8 cellular contexts compared by ENCODE assay signal in the genomic region with DNA sequence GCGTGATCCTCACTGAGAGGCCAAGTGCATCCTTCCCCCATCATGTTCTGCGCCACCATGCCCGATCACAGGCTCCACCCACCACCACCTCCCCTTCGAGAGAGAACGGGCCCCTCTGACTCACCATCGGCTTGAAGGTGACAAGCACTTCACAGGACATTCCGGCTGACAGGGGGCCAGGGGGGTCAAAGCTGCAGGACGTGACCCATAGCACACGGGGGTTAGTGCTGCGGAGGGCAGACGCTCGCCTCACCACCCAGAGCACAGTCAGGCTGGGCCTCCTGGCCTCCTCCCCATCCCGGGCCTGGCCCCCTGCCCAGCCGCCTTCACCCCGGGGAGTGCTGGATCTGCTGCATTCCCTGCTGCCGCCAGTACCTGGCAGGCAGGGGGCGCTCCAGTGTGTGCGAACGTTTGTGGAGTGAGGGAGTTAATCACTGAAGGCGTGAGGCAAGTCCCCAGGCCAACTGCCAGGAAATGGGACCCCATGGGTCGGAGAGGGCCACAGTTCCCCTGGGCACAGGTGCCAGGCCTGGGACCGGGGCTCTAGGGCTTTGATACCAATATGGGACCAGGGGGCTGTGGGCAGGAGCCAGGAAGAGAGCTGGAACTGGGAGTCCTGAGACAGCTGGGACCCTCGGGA. TPM values are rescaled to one million over a fixed set of nuclear protein-coding genes. Genes with fewer than 3 reads are reported as not detected.
DNase-seq lines count a peak whose midpoint lies in the region; ATAC-seq, FAIRE-seq and TF ChIP-seq lines count a peak whose summit lies in the region.

No MANE protein-coding gene starts in this region.

- no peak overlapping the region for H4K8ac ChIP-seq in H1 (ENCODE audit: extremely low read depth, insufficient read depth, low read length)

- H2BK5ac ChIP-seq in H1 (ENCODE audit: low read depth, low read length) = no peak overlapping the region

- H3K79me1 ChIP-seq in H1 (ENCODE audit: low read depth, low read length) = no peaks in the 10 kb centered on the region

- no peak overlapping the region for H3K4me3 ChIP-seq in AG10803 (ENCODE audit: low read length)
- H3K4me3 ChIP-seq in GM23338 = peak overlapping the region; percentile 44; the same call in 1 of the 2 replicates
- peak overlapping the region in 2 of 4 experiments; percentile 13 to 52; a peak in 3 of 8 replicates for H3K4me3 ChIP-seq in H1 (ENCODE audit: extremely low read depth in 1 of 4, insufficient read depth in 2 of 4, low read depth in 3 of 4, low read length in 4 of 4)

- no peak overlapping the region for H3K4ac ChIP-seq in H1 (replicated peaks; ENCODE audit: insufficient read length, low read depth, low read length)

- CTCF ChIA-PET in activated CD8-positive, alpha-beta T cell treated with anti-CD3 and anti-CD28 coated beads, Interleukin-2, amount 10 ng/mL, durations not matched to agents 7 days and 5 days (lab: Charles Lee) = interaction anchor here (0.7 to 6.1 kb wide), 8 partner anchors 29 to 214 kb away, joined by 3 to 100 read pairs (median 3); no protein-coding TSS in a partner anchor
- CTCF ChIA-PET in H1 (lab: Charles Lee; ENCODE audit: partially characterized antibody) = interaction anchor here (0.6 to 15.6 kb wide), 47 partner anchors 8 to 275 kb away, joined by 3 to 249 read pairs (median 4); a partner anchor contains a TSS

- no peaks in the 10 kb centered on the region for H3K9me2 ChIP-seq in GM23338 (ENCODE audit: insufficient read depth)

- H3K27ac Mint-ChIP-seq in GM23338 (no peak overlapping the region; the same call in none of the 2 replicates), memory B cell (no peak overlapping the region)
- no peak overlapping the region for H3K27ac Mint-ChIP-seq in activated CD8-positive, alpha-beta T cell treated with anti-CD3 and anti-CD28 coated beads, Interleukin-2, amount 10 ng/mL, durations not matched to agents 7 days and 5 days

- DNase-seq in AG10803 (ENCODE audit: low read depth) (peak; percentile 43), GM23338 (ENCODE audit: low spot score) (peak; percentile 96), NCI-H748 treated with DMSO at 0.1 percent for 48 hours (lab: John Stamatoyannopoulos, UW) (peak; percentile 28), H1 (ENCODE audit: low read depth in 1 of 2, low spot score in 2 of 2) (peak; percentile 80 to 97), memory B cell (ENCODE audit: low spot score in 2 of 2) (peak in 1 of 2 donors; percentile 27)
- DNase-seq in activated CD8-positive, alpha-beta T cell treated with anti-CD3 and anti-CD28 coated beads, Interleukin-2, amount 10 ng/mL, durations not matched to agents 7 days and 5 days = peak; percentile 82
- peak; percentile 65 to 75 for DNase-seq in stimulated activated CD8-positive, alpha-beta memory T cell treated with anti-CD3 and anti-CD28 coated beads, Interleukin-15, amount 100 ng/mL, for 48 hours (ENCODE audit: low read depth in 2 of 2)

- no peak overlapping the region for H4K5ac ChIP-seq in H1 (ENCODE audit: insufficient read length, low read depth, low read length)

- H3K9ac ChIP-seq in H1 (replicated peaks in 1 of 4; ENCODE audit: extremely low read depth in 1 of 4, low read depth in 3 of 4, low read length in 3 of 4) = no peak overlapping the region

- no peak overlapping the region for H2BK20ac ChIP-seq in H1 (ENCODE audit: low read length)

- WGBS in H1 (ENCODE audit: extremely low coverage in 1 of 2, insufficient coverage in 1 of 2, insufficient read length in 1 of 2, insufficient replicate concordance in 2 of 2, low coverage in 1 of 2, low lambda C conversion rate in 2 of 2, missing lambda C conversion rate in 1 of 2), 2 experiments = 21% methylated on average over 22 of the region's 23 CpGs; no CpG with 5 or more reads in 1 of the 2 experiments

- H2AK5ac ChIP-seq in H1 (ENCODE audit: low read depth, low read length) = no peak overlapping the region

- H2AFZ ChIP-seq in GM23338 (peak overlapping the region; percentile 96), H1 (ENCODE audit: low read length) (peak overlapping the region; percentile 87; the same call in 1 of the 2 replicates)

- POLR2A ChIA-PET in activated CD8-positive, alpha-beta T cell treated with anti-CD3 and anti-CD28 coated beads, Interleukin-2, amount 10 ng/mL, durations not matched to agents 7 days and 5 days (lab: Charles Lee) = no interaction called here
- POLR2A ChIA-PET in H1 (lab: Charles Lee; ENCODE audit: partially characterized antibody) = interaction anchor here (1.0 to 1.6 kb wide), 3 partner anchors 59 to 85 kb away, joined by 3 to 4 read pairs (median 4); a partner anchor contains a TSS

- TF ChIP-seq CTCF in AG10803 (conservative IDR thresholded peaks at IDR 0.05; ENCODE audit: low read length) = peak; percentile 63
- peak; percentile 92 to 96 for TF ChIP-seq CTCF in GM23338 (conservative IDR thresholded peaks at IDR 0.05; ENCODE audit: low read depth in 2 of 2)
- TF ChIP-seq CTCF in H1 (IDR thresholded peaks at IDR 0.05; ENCODE audit: control extremely low read depth in 1 of 3, insufficient read depth in 1 of 3, low read depth in 1 of 3, low read length in 3 of 3) = peak; percentile 89 to 98 (median 96)

- H2BK12ac ChIP-seq in H1 (ENCODE audit: low read depth, low read length) = peak overlapping the region; percentile 31; the same call in 1 of the 2 replicates

- no peaks in the 10 kb centered on the region for H3K27me3 ChIP-seq in GM23338 (ENCODE audit: insufficient read depth)
- H3K27me3 ChIP-seq in H1 (replicated peaks in 1 of 4; ENCODE audit: control insufficient read depth in 3 of 4, extremely low read depth in 1 of 4, insufficient read depth in 3 of 4, low read length in 3 of 4) = no peaks in the 10 kb centered on the region; a peak in 1 of 7 replicates

- peak; percentile 78 to 86 for TF ChIP-seq RAD21 in H1 (IDR thresholded peaks at IDR 0.05 in 1 of 2, conservative IDR thresholded peaks at IDR 0.05 in 1 of 2; ENCODE audit: low read depth in 2 of 2, low read length in 2 of 2)

- no peaks in the 10 kb centered on the region for H3K79me2 ChIP-seq in GM23338 (replicated peaks; ENCODE audit: insufficient read depth)
- H3K79me2 ChIP-seq in H1 (ENCODE audit: control insufficient read depth in 1 of 2, insufficient read depth in 2 of 2, low read length in 2 of 2) = no peaks in the 10 kb centered on the region

- H3K27ac ChIP-seq in GM23338 (ENCODE audit: low read depth) = no peak overlapping the region
- H3K27ac ChIP-seq in H1 (ENCODE audit: low read depth, low read length) = no peak overlapping the region

- no peak; a peak in 1 of 3 replicates for TF ChIP-seq EP300 in H1 (IDR thresholded peaks at IDR 0.05; ENCODE audit: borderline replicate concordance in 1 of 2, low read depth in 2 of 2, low read length in 2 of 2)

- H3K18ac ChIP-seq in H1 (ENCODE audit: extremely low read depth, low read length) = peak overlapping the region; percentile 81; the same call in 1 of the 2 replicates

- H3K9me3 ChIP-seq in H1 (ENCODE audit: insufficient read depth in 2 of 2, low read depth in 1 of 2, low read length in 1 of 2) = peaks cover 0 to 3% of the 10 kb centered on the region in 2 experiments; a peak in 1 of 4 replicates

- no peak overlapping the region for H2BK120ac ChIP-seq in H1 (replicated peaks; ENCODE audit: low read depth, low read length)

- H3K4me1 ChIP-seq in GM23338 (ENCODE audit: insufficient read depth) = peaks cover 5% of the 10 kb centered on the region; the same call in 1 of the 2 replicates
- H3K4me1 ChIP-seq in H1 (replicated peaks in 1 of 4; ENCODE audit: control insufficient read depth in 3 of 4, insufficient read depth in 4 of 4, low read length in 3 of 4) = peaks cover 0 to 12% (median 10%) of the 10 kb centered on the region in 4 experiments; a peak in 6 of 7 replicates

- H3K14ac ChIP-seq in H1 (ENCODE audit: insufficient read length) = no peak overlapping the region

- no peak for TF ChIP-seq POLR2A in H1 (IDR thresholded peaks at IDR 0.05; ENCODE audit: control extremely low read depth in 1 of 2, low read depth in 2 of 2, low read length in 2 of 2)

- H3K9me3 Mint-ChIP-seq in GM23338 = peaks cover 2% of the 10 kb centered on the region; the same call in 2 of the 3 replicates
- peaks cover under 1% of the 10 kb centered on the region for H3K9me3 Mint-ChIP-seq in activated CD8-positive, alpha-beta T cell treated with anti-CD3 and anti-CD28 coated beads, Interleukin-2, amount 10 ng/mL, durations not matched to agents 7 days and 5 days (ENCODE audit: insufficient read depth)
- H3K9me3 Mint-ChIP-seq in memory B cell = peaks cover under 1% of the 10 kb centered on the region

- no peaks in the 10 kb centered on the region for H3K36me3 ChIP-seq in GM23338 (ENCODE audit: insufficient read depth)
- H3K36me3 ChIP-seq in H1 (ENCODE audit: control insufficient read depth in 2 of 4, insufficient read depth in 4 of 4, low read length in 3 of 4) = no peaks in the 10 kb centered on the region

- H3K27me3 Mint-ChIP-seq in GM23338 (ENCODE audit: insufficient read depth, low read depth, poor library complexity) (peaks cover 13% of the 10 kb centered on the region), memory B cell (peaks cover 22% of the 10 kb centered on the region)
- peaks cover 5% of the 10 kb centered on the region for H3K27me3 Mint-ChIP-seq in activated CD8-positive, alpha-beta T cell treated with anti-CD3 and anti-CD28 coated beads, Interleukin-2, amount 10 ng/mL, durations not matched to agents 7 days and 5 days (ENCODE audit: low read depth)

- no peak overlapping the region for H3K56ac ChIP-seq in H1 (replicated peaks; ENCODE audit: insufficient read length, low read depth, low read length)

- peak; percentile 32 for FAIRE-seq in H1 (lab: Jason Lieb, UNC)

- 0 out of 2 replicates have a peak overlapping the region, but pooled peaks have one; percentile 88 for H2BK15ac ChIP-seq in H1 (ENCODE audit: low read length)

- peaks cover under 1% of the 10 kb centered on the region; the same call in 2 of the 3 replicates for H3K36me3 Mint-ChIP-seq in GM23338 (ENCODE audit: low read depth)
- no peaks in the 10 kb centered on the region for H3K36me3 Mint-ChIP-seq in activated CD8-positive, alpha-beta T cell treated with anti-CD3 and anti-CD28 coated beads, Interleukin-2, amount 10 ng/mL, durations not matched to agents 7 days and 5 days (ENCODE audit: low read depth)
- H3K36me3 Mint-ChIP-seq in memory B cell = no peaks in the 10 kb centered on the region

- H3K23me2 ChIP-seq in H1 (ENCODE audit: low read depth, low read length) = no peaks in the 10 kb centered on the region; the same call in 1 of the 2 replicates

- ATAC-seq in GM23338 = peak; percentile 89
- peak; percentile 92 for ATAC-seq in activated CD8-positive, alpha-beta T cell treated with anti-CD3 and anti-CD28 coated beads, Interleukin-2, amount 10 ng/mL, durations not matched to agents 7 days and 5 days
- peak; percentile 39 for ATAC-seq in memory B cell (ENCODE audit: low read depth)
- ATAC-seq in GM21528 (IDR thresholded peaks at IDR 0.05; ENCODE audit: low FRiP score, unreplicated experiment) = no peak

- H3K4me3 Mint-ChIP-seq in GM23338 (peak overlapping the region; percentile 48; the same call in 2 of the 3 replicates), memory B cell (no peak overlapping the region)
- no peak overlapping the region for H3K4me3 Mint-ChIP-seq in activated CD8-positive, alpha-beta T cell treated with anti-CD3 and anti-CD28 coated beads, Interleukin-2, amount 10 ng/mL, durations not matched to agents 7 days and 5 days

- H3K4me2 ChIP-seq in GM23338 (peak overlapping the region; percentile 68), H1 (ENCODE audit: insufficient read depth in 1 of 2, low read depth in 2 of 2, low read length in 2 of 2) (peak overlapping the region; percentile 0 to 67; a peak in 3 of 4 replicates)

- H3F3A ChIP-seq in GM23338 (replicated peaks; ENCODE audit: low read depth) = peaks cover 10% of the 10 kb centered on the region

- peaks cover 22% of the 10 kb centered on the region for H3K4me1 Mint-ChIP-seq in GM23338
- H3K4me1 Mint-ChIP-seq in activated CD8-positive, alpha-beta T cell treated with anti-CD3 and anti-CD28 coated beads, Interleukin-2, amount 10 ng/mL, durations not matched to agents 7 days and 5 days (ENCODE audit: low read depth) = peaks cover under 1% of the 10 kb centered on the region
- H3K4me1 Mint-ChIP-seq in memory B cell = no peaks in the 10 kb centered on the region

- no peak overlapping the region for H4K91ac ChIP-seq in H1 (replicated peaks; ENCODE audit: insufficient read length, low read length)

- H3K23ac ChIP-seq in H1 (ENCODE audit: insufficient read length) = no peak overlapping the region

- H4K20me1 ChIP-seq in GM23338 (replicated peaks; ENCODE audit: insufficient read depth) = no peaks in the 10 kb centered on the region
- no peaks in the 10 kb centered on the region for H4K20me1 ChIP-seq in H1 (replicated peaks in 1 of 2; ENCODE audit: control insufficient read depth in 1 of 2, insufficient read depth in 2 of 2, low read length in 2 of 2)

RNA-seq across cellular contexts. Expression of a gene that starts 40.9 kb away (rescaled TPM):
- 13.4 and 19.5 TPM in 2 replicates for total RNA-seq in GM23338 (2014; rRNA removed; shearing (Covaris generic))
- polyA plus RNA-seq in GM23338 (2016; fragmentation: Nextera tagmentation; extraction: Ambion mirVana) (22.0 and 25.0 TPM in 2 replicates), H1 (2011; rRNA removed) (30.2 and 46.3 TPM in 2 replicates)
- under 1 TPM in 1 of 2 experiments, not detected in 1; 0.70 TPM for total RNA-seq in activated CD8-positive, alpha-beta T cell treated with anti-CD3 and anti-CD28 coated beads, Interleukin-2, amount 10 ng/mL, durations not matched to agents 7 days and 5 days
- 14.6 and 15.0 TPM in 2 replicates for total RNA-seq in H1 (2021; fragmentation: NEBNext Ultra II Directional; extraction: Animal tissue kit (Norgen Biotek cat#: 25700))
- polyA plus RNA-seq in H1 (2011; cell fraction: cytosol; rRNA removed) = 20.9 TPM
- 36.1 TPM for polyA plus RNA-seq in H1 (2011; cell fraction: nucleus; rRNA removed)
- 8.4 to 15.3 TPM (median 14.6 TPM) in 4 replicates for polyA plus RNA-seq in H1 (2012, experiment 1 of 2)
- 15.3 TPM for polyA plus RNA-seq in H1 (2012, experiment 2 of 2)
- 21.5 TPM for polyA plus RNA-seq in H1 (2013, experiment 1 of 2)
- polyA plus RNA-seq in H1 (2013, experiment 2 of 2) = 22.3 TPM
- polyA minus RNA-seq in H1 (2011; rRNA and poly(A)+ RNA removed) = 5.1 and 6.6 TPM in 2 replicates
- polyA minus RNA-seq in H1 (2011; cell fraction: cytosol; rRNA and poly(A)+ RNA removed) = 6.2 TPM
- 11.6 TPM for polyA minus RNA-seq in H1 (2011; cell fraction: nucleus; rRNA and poly(A)+ RNA removed)

RNA-seq across cellular contexts. Expression of a gene that starts 43.6 kb away (rescaled TPM):
- total RNA-seq in GM23338 (2014; rRNA removed; shearing (Covaris generic)) = 0.16 TPM in 1 of 2 replicates, not detected in the other
- 0.21 and 0.24 TPM in 2 replicates for polyA plus RNA-seq in GM23338 (2016; fragmentation: Nextera tagmentation; extraction: Ambion mirVana)
- not detected for total RNA-seq in activated CD8-positive, alpha-beta T cell treated with anti-CD3 and anti-CD28 coated beads, Interleukin-2, amount 10 ng/mL, durations not matched to agents 7 days and 5 days
- 0.20 and 0.33 TPM in 2 replicates for total RNA-seq in H1 (2021; fragmentation: NEBNext Ultra II Directional; extraction: Animal tissue kit (Norgen Biotek cat#: 25700))
- polyA plus RNA-seq in H1 (2011; rRNA removed) = 0.09 and 0.22 TPM in 2 replicates
- 0.14 TPM for polyA plus RNA-seq in H1 (2011; cell fraction: cytosol; rRNA removed)
- polyA plus RNA-seq in H1 (2011; cell fraction: nucleus; rRNA removed) = 1.3 TPM
- 0.15 to 0.23 TPM (median 0.23 TPM) in 3 of 4 replicates, not detected in the other for polyA plus RNA-seq in H1 (2012, experiment 1 of 2)
- 0.39 TPM for polyA plus RNA-seq in H1 (2012, experiment 2 of 2)
- 0.12 TPM for polyA plus RNA-seq in H1 (2013, experiment 1 of 2)
- polyA plus RNA-seq in H1 (2013, experiment 2 of 2) = 0.06 TPM
- polyA minus RNA-seq in H1 (2011; rRNA and poly(A)+ RNA removed) = 0.06 and 0.10 TPM in 2 replicates
- not detected for polyA minus RNA-seq in H1 (2011; cell fraction: cytosol; rRNA and poly(A)+ RNA removed)
- polyA minus RNA-seq in H1 (2011; cell fraction: nucleus; rRNA and poly(A)+ RNA removed) = 0.50 TPM

RNA-seq across cellular contexts. Expression of a gene that starts 44.9 kb away (rescaled TPM):
- total RNA-seq in GM23338 (2014; rRNA removed; shearing (Covaris generic)) = 0.82 and 0.87 TPM in 2 replicates
- polyA plus RNA-seq in GM23338 (2016; fragmentation: Nextera tagmentation; extraction: Ambion mirVana) = 0.42 TPM in 1 of 2 replicates, not detected in the other
- under 1 TPM; 0.21 to 0.42 TPM for total RNA-seq in activated CD8-positive, alpha-beta T cell treated with anti-CD3 and anti-CD28 coated beads, Interleukin-2, amount 10 ng/mL, durations not matched to agents 7 days and 5 days
- 0.92 and 1.3 TPM in 2 replicates for total RNA-seq in H1 (2021; fragmentation: NEBNext Ultra II Directional; extraction: Animal tissue kit (Norgen Biotek cat#: 25700))
- 0.54 and 0.96 TPM in 2 replicates for polyA plus RNA-seq in H1 (2011; rRNA removed)
- polyA plus RNA-seq in H1 (2011; cell fraction: cytosol; rRNA removed) = 1.4 TPM
- polyA plus RNA-seq in H1 (2011; cell fraction: nucleus; rRNA removed) = 4.8 TPM
- 1.3 to 1.9 TPM (median 1.7 TPM) in 4 replicates for polyA plus RNA-seq in H1 (2012, experiment 1 of 2)
- polyA plus RNA-seq in H1 (2012, experiment 2 of 2) = 0.84 TPM
- polyA plus RNA-seq in H1 (2013, experiment 1 of 2) = 0.65 TPM
- polyA plus RNA-seq in H1 (2013, experiment 2 of 2) = 0.63 TPM
- polyA minus RNA-seq in H1 (2011; rRNA and poly(A)+ RNA removed) = 0.09 and 0.15 TPM in 2 replicates
- not detected for polyA minus RNA-seq in H1 (2011; cell fraction: cytosol; rRNA and poly(A)+ RNA removed)
- polyA minus RNA-seq in H1 (2011; cell fraction: nucleus; rRNA and poly(A)+ RNA removed) = 1.5 TPM

RNA-seq across cellular contexts. Expression of a gene that starts 59.2 kb away (rescaled TPM):
- total RNA-seq in GM23338 (2014; rRNA removed; shearing (Covaris generic)) = 2.8 and 5.1 TPM in 2 replicates
- polyA plus RNA-seq in GM23338 (2016; fragmentation: Nextera tagmentation; extraction: Ambion mirVana) (1.7 and 2.1 TPM in 2 replicates), H1 (2011; rRNA removed) (3.0 and 3.3 TPM in 2 replicates)
- not detected for total RNA-seq in activated CD8-positive, alpha-beta T cell treated with anti-CD3 and anti-CD28 coated beads, Interleukin-2, amount 10 ng/mL, durations not matched to agents 7 days and 5 days
- total RNA-seq in H1 (2021; fragmentation: NEBNext Ultra II Directional; extraction: Animal tissue kit (Norgen Biotek cat#: 25700)) = 1.8 and 1.9 TPM in 2 replicates
- 2.9 TPM for polyA plus RNA-seq in H1 (2011; cell fraction: cytosol; rRNA removed)
- 12.6 TPM for polyA plus RNA-seq in H1 (2011; cell fraction: nucleus; rRNA removed)
- 1.7 to 3.4 TPM (median 2.7 TPM) in 4 replicates for polyA plus RNA-seq in H1 (2012, experiment 1 of 2)
- 3.2 TPM for polyA plus RNA-seq in H1 (2012, experiment 2 of 2)
- 1.6 TPM for polyA plus RNA-seq in H1 (2013, experiment 1 of 2)
- polyA plus RNA-seq in H1 (2013, experiment 2 of 2) = 1.5 TPM
- polyA minus RNA-seq in H1 (2011; rRNA and poly(A)+ RNA removed) = 2.0 and 2.4 TPM in 2 replicates
- 1.8 TPM for polyA minus RNA-seq in H1 (2011; cell fraction: cytosol; rRNA and poly(A)+ RNA removed)
- 1.2 TPM for polyA minus RNA-seq in H1 (2011; cell fraction: nucleus; rRNA and poly(A)+ RNA removed)
